Comparison of ENCODE assay signal across 26 cellular contexts in the genomic region with DNA sequence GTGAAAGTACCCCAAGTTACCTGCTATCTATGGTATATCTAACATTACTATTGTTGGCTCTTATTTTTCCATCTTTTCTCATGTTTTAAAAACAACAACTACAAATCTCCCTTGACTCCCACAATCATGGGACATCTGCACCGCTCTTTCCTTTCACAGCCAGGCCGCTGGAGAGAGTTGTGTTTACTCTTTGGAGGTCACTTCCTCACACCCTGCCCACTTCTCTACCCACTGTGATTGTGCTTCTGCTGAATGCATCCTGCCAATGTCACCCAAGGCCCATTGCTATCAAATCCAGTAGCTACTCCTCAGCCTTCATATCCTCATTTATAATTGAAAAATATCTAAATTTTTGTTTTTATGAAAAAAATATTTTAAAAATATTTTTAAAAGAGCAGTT. TPM values are rescaled to one million over a fixed set of nuclear protein-coding genes. Genes with fewer than 3 reads are reported as not detected.
DNase-seq lines count a peak whose midpoint lies in the region; ATAC-seq, FAIRE-seq and TF ChIP-seq lines count a peak whose summit lies in the region.
"Had no signal": no experiment of that assay in that cellular context is flagged by ENCODE, and none has a peak within 500 bp of the region (broad histone marks: within the 10 kb centered on the region; RNA-seq: fewer than 3 reads in every experiment).

No MANE protein-coding gene starts in this region.

- DNase-seq in CD1c-positive myeloid dendritic cell (ENCODE audit: extremely low spot score) (peak; percentile 32), endothelial cell of umbilical vein (ENCODE audit: low read depth, low spot score) (peak; percentile 43), pancreas (no peak), NCI-H1092 (lab: John Stamatoyannopoulos, UW) (no peak), SK-N-DZ (ENCODE audit: low spot score) (no peak), NCI-H226 (no peak)
- DNase-seq in CD4-positive, CD25-positive, alpha-beta regulatory T cell, result no peak
- DNase-seq: C1 segment of cervical spinal cord; CD8-positive, alpha-beta memory T cell; DMS 273 treated with DMSO at 0.1 percent for 48 hours; GM23248; H7; Karpas-422; NCI-H1105; NCI-H1436 treated with DMSO at 0.1 percent for 48 hours; NCI-H187 treated with DMSO at 0.1 percent for 48 hours; NCI-H2107; NCI-H446; NCI-H526 treated with DMSO at 0.1 percent for 48 hours; NK-92 treated with Interleukin-12 subunit alpha and Interleukin-12 subunit beta, amount 100 ng/mL, for 24 hours; PC-3 had no signal

- H3K36me3 Mint-ChIP-seq in CD4-positive, CD25-positive, alpha-beta regulatory T cell, result no peaks in the 10 kb centered on the region
- H3K36me3 Mint-ChIP-seq: CD8-positive, alpha-beta memory T cell had no signal

- POLR2A ChIA-PET in endothelial cell of umbilical vein (lab: Charles Lee), result no interaction called here

- no peaks in the 10 kb centered on the region for H3K27me3 ChIP-seq in CD4-positive, CD25-positive, alpha-beta regulatory T cell (ENCODE audit: control insufficient read depth, insufficient read depth, low read length)
- peaks cover 0 to 5% of the 10 kb centered on the region in 2 experiments for H3K27me3 ChIP-seq in endothelial cell of umbilical vein (ENCODE audit: control insufficient read depth in 2 of 2, insufficient read depth in 2 of 2, low read length in 2 of 2)
- no peaks in the 10 kb centered on the region for H3K27me3 ChIP-seq in pancreas

- no TSS peak for BruUV-seq in endothelial cell of umbilical vein (replicated peaks; lab: Mats Ljungman, UMichigan)

- no peak overlapping the region for H3K4me3 Mint-ChIP-seq in CD4-positive, CD25-positive, alpha-beta regulatory T cell
- H3K4me3 Mint-ChIP-seq: CD8-positive, alpha-beta memory T cell had no signal

- no peak overlapping the region for H3K4me3 ChIP-seq in CD4-positive, CD25-positive, alpha-beta regulatory T cell (ENCODE audit: low read depth, low read length)
- H3K4me3 ChIP-seq in endothelial cell of umbilical vein (replicated peaks in 1 of 3; ENCODE audit: insufficient read depth in 1 of 3, low read depth in 1 of 3, low read length in 3 of 3) (no peak overlapping the region), pancreas (no peak overlapping the region)
- H3K4me3 ChIP-seq: GM23248 had no signal

- no peaks in the 10 kb centered on the region for H3K9me3 ChIP-seq in CD4-positive, CD25-positive, alpha-beta regulatory T cell (ENCODE audit: control insufficient read depth in 2 of 2, low read length in 2 of 2)
- H3K9me3 ChIP-seq in endothelial cell of umbilical vein (replicated peaks; ENCODE audit: control insufficient read depth, insufficient read depth, low read length) (no peaks in the 10 kb centered on the region), pancreas (no peaks in the 10 kb centered on the region)

- H4K20me1 ChIP-seq in endothelial cell of umbilical vein (replicated peaks; ENCODE audit: control insufficient read depth, extremely low read depth, insufficient read depth, low read length), result no peaks in the 10 kb centered on the region

- TF ChIP-seq CTCF in endothelial cell of umbilical vein (IDR thresholded peaks at IDR 0.05; ENCODE audit: extremely low read depth in 1 of 2, insufficient read depth in 1 of 2, low read depth in 1 of 2, low read length in 2 of 2), result no peak
- TF ChIP-seq CTCF in pancreas (IDR thresholded peaks at IDR 0.05), result no peak

- ATAC-seq in CD4-positive, CD25-positive, alpha-beta regulatory T cell (ENCODE audit: low read depth in 2 of 2), result no peak
- peak in 3 of 4 donors; percentile 40 to 59 (median 46) for ATAC-seq in pancreas
- ATAC-seq: HepG2, PC-3, SK-N-SH treated with all-trans-retinoic acid at 6 μM for 48 hours had no signal

- H3K36me3 ChIP-seq in CD4-positive, CD25-positive, alpha-beta regulatory T cell (ENCODE audit: control insufficient read depth, insufficient read depth, low read length), result no peaks in the 10 kb centered on the region
- H3K36me3 ChIP-seq in endothelial cell of umbilical vein (ENCODE audit: control insufficient read depth in 2 of 2, extremely low read depth in 1 of 2, insufficient read depth in 2 of 2, low read length in 2 of 2) (no peaks in the 10 kb centered on the region), pancreas (no peaks in the 10 kb centered on the region)

- H3K79me2 ChIP-seq in endothelial cell of umbilical vein (ENCODE audit: control insufficient read depth, insufficient read depth, low read length), result no peaks in the 10 kb centered on the region

- WGBS in pancreas, 2 donors, result 48 to 54% methylated on average over 2 of the region's 2 CpGs

- H3K4me1 ChIP-seq in CD4-positive, CD25-positive, alpha-beta regulatory T cell (ENCODE audit: control insufficient read depth, insufficient read depth, low read length, poor library complexity, severe bottlenecking), result no peaks in the 10 kb centered on the region
- H3K4me1 ChIP-seq in endothelial cell of umbilical vein (ENCODE audit: control insufficient read depth, extremely low read depth, insufficient read depth, low read length), result peaks cover 2% of the 10 kb centered on the region
- H3K4me1 ChIP-seq in pancreas, result peaks cover 0 to 3% (median 0%) of the 10 kb centered on the region in 3 donors

- no peak for TF ChIP-seq POLR2A in endothelial cell of umbilical vein (IDR thresholded peaks at IDR 0.05; ENCODE audit: low read depth, low read length)

- no peaks in the 10 kb centered on the region for H3K9me3 Mint-ChIP-seq in CD4-positive, CD25-positive, alpha-beta regulatory T cell
- H3K9me3 Mint-ChIP-seq: CD8-positive, alpha-beta memory T cell had no signal

- H3K4me2 ChIP-seq in endothelial cell of umbilical vein (ENCODE audit: insufficient read depth, low read length), result no peak overlapping the region

- H2AFZ ChIP-seq in endothelial cell of umbilical vein (ENCODE audit: low read depth, low read length), result no peak overlapping the region
- H2AFZ ChIP-seq: GM23248 had no signal

- H3K27ac Mint-ChIP-seq in CD4-positive, CD25-positive, alpha-beta regulatory T cell, result peak overlapping the region in 2 of 3 donors; percentile 0 to 2

- CTCF ChIA-PET in endothelial cell of umbilical vein (lab: Charles Lee), result interaction anchor here (0.9 kb wide), 1 partner anchor 17 kb away, joined by 3 read pairs; no protein-coding TSS in a partner anchor

- H3K27ac ChIP-seq in CD4-positive, CD25-positive, alpha-beta regulatory T cell (ENCODE audit: insufficient read depth, low read length, poor library complexity, severe bottlenecking), result no peak overlapping the region
- H3K27ac ChIP-seq in endothelial cell of umbilical vein (ENCODE audit: insufficient read depth, low read depth, low read length) (no peak overlapping the region), pancreas (no peak overlapping the region)
- H3K27ac ChIP-seq: GM23248 had no signal

- no peaks in the 10 kb centered on the region for H3K9me1 ChIP-seq in endothelial cell of umbilical vein (replicated peaks; ENCODE audit: control insufficient read depth, extremely low read depth, insufficient read depth, low read length)

- no peak overlapping the region for H3K9ac ChIP-seq in endothelial cell of umbilical vein (replicated peaks; ENCODE audit: extremely low read depth, insufficient read depth, low read length)
- H3K9ac ChIP-seq: GM23248 had no signal

- intact Hi-C loops in endothelial cell of umbilical vein (cut with micrococcal nuclease), result no loop called here
- intact Hi-C loops in pancreas (cut with DNase I), result no loop called here

- peaks cover 4% of the 10 kb centered on the region for H3K27me3 Mint-ChIP-seq in CD4-positive, CD25-positive, alpha-beta regulatory T cell
- H3K27me3 Mint-ChIP-seq: CD8-positive, alpha-beta memory T cell had no signal

- FAIRE-seq in endothelial cell of umbilical vein (lab: Jason Lieb, UNC), result no peak
- FAIRE-seq in pancreas (lab: Jason Lieb, UNC), result no peak
- FAIRE-seq: GM18507, HepG2 had no signal

- H3K4me1 Mint-ChIP-seq in CD4-positive, CD25-positive, alpha-beta regulatory T cell, result peaks cover 0 to 6% (median 0%) of the 10 kb centered on the region in 4 donors

- dilution Hi-C loops in endothelial cell of umbilical vein (cut with MboI; ENCODE audit: extremely low pct_ligation_motif_present, low sequenced_read_pairs), result no loop called here

TF ChIP-seq in endothelial cell of umbilical vein, 7 proteins besides CTCF, POLR2A, EP300 and RAD21:
- TF ChIP-seq JUN (IDR thresholded peaks at IDR 0.05; ENCODE audit: borderline replicate concordance, insufficient read depth, insufficient read length, low read depth) (no peak), POLR2AphosphoS5 (IDR thresholded peaks at IDR 0.05; ENCODE audit: insufficient read depth, low read depth, low read length) (no peak), MYC (IDR thresholded peaks at IDR 0.05; ENCODE audit: low read depth, low read length) (no peak), EZH2 (IDR thresholded peaks at IDR 0.05; ENCODE audit: borderline replicate concordance, low read depth, low read length, severe bottlenecking) (no peak)
- TF ChIP-seq, protein P1, sequence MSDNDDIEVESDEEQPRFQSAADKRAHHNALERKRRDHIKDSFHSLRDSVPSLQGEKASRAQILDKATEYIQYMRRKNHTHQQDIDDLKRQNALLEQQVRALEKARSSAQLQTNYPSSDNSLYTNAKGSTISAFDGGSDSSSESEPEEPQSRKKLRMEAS (IDR thresholded peaks at IDR 0.05; ENCODE audit: insufficient read depth, insufficient read length), result no peak

RNA-seq across cellular contexts. Expression of a gene that starts 29.7 kb away (rescaled TPM):
- total RNA-seq in CD4-positive, CD25-positive, alpha-beta regulatory T cell, result not detected
- not detected for polyA plus RNA-seq in CD4-positive, CD25-positive, alpha-beta regulatory T cell
- total RNA-seq in endothelial cell of umbilical vein, result not detected in 2 replicates
- not detected in 2 replicates for polyA plus RNA-seq in endothelial cell of umbilical vein
- not detected in 2 replicates for polyA plus RNA-seq in endothelial cell of umbilical vein (2011; cell fraction: cytosol; rRNA removed)
- polyA plus RNA-seq in endothelial cell of umbilical vein (2011; cell fraction: nucleus; rRNA removed), result not detected in 2 replicates
- not detected in 2 replicates for polyA plus RNA-seq in endothelial cell of umbilical vein (2012)
- polyA minus RNA-seq in endothelial cell of umbilical vein, result not detected in 2 replicates
- not detected for polyA minus RNA-seq in endothelial cell of umbilical vein (2011; cell fraction: cytosol; rRNA and poly(A)+ RNA removed)
- polyA minus RNA-seq in endothelial cell of umbilical vein (2011; cell fraction: nucleus; rRNA and poly(A)+ RNA removed), result not detected in 2 replicates
- total RNA-seq in pancreas, result 10 to 100 TPM in 2 of 6 donors, 1 to 10 TPM in 4; 5.7 to 17.2 (median 7.9) TPM
- 10 to 100 TPM in 1 of 2 donors, 1 to 10 TPM in 1; 6.8 to 10.4 TPM for polyA plus RNA-seq in pancreas
- not detected in 2 replicates for polyA plus RNA-seq in SK-N-DZ (2014; cell fraction: cytosol; rRNA removed)
- polyA plus RNA-seq in SK-N-DZ (2014; cell fraction: nucleus; rRNA removed), result not detected in 2 replicates
- total RNA-seq: A673, G401, H7, HepG2, PC-3 had no signal
- polyA plus RNA-seq: CD8-positive, alpha-beta memory T cell; HepG2 had no signal

Comparison
In these comparisons a context has a peak if more than half of its experiments do, and no peak if none do; other contexts are left out.
1. DNase-seq: peak in CD1c-positive myeloid dendritic cell (single experiment) and endothelial cell of umbilical vein (single experiment); none in CD4-positive, CD25-positive, alpha-beta regulatory T cell (0 of 3), pancreas (0 of 6), NCI-H1092 (single experiment), SK-N-DZ (single experiment) and NCI-H226 (single experiment).
2. ATAC-seq: peak in pancreas (3 of 4); none in CD4-positive, CD25-positive, alpha-beta regulatory T cell (0 of 2).